In the genomic region with DNA sequence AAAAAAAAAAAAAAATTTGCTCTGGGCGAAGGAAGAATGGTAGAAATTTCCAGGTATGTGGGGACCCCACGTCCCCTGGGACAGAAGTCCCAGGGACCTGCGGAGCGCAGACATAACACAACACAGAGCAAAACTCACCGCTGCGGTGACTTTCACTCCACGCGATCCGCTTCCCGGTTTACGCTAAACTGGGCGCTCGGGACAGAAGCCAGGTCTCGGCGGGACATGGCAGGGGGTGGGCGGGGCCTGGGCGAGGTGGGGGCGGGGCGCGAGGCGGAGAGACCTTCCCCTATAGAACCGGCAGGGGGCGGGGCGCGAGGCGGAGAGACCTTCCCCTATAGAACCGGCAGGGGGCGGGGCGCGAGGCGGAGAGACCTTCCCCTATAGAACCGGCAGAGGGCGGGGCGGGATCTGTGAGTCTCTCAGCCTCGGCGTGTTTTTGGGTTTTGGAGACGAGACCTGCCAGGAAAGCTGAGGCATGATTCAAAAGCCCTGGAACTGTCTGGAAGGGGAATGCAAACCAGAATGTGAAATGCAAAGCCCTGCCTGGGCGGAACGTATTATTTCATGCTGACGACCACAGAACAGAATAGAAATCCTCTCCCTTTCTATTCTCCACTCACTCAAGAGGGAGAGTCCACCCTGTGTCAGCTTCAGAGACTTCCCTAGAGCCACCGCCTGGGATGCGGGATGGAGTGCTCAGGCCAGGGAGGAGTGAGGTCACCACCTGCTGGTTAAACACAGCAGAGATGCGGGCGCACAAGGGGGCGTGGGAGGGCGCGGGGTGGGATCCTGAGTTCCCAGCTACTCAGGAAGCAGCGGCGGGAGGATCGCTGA, we compare ENCODE assay signal across 8 cellular contexts. TPM values are rescaled to one million over a fixed set of nuclear protein-coding genes. Genes with fewer than 3 reads are reported as not detected.
DNase-seq lines count a peak whose midpoint lies in the region; ATAC-seq, FAIRE-seq and TF ChIP-seq lines count a peak whose summit lies in the region.

No MANE protein-coding gene starts in this region.

- H3K4me3 Mint-ChIP-seq in activated CD4-positive, alpha-beta T cell treated with anti-CD3 and anti-CD28 coated beads, Interleukin-2, amount 10 ng/mL, durations not matched to agents 7 days and 5 days: peak overlapping the region; percentile 73

- peaks cover 7% of the 10 kb centered on the region for H3K27me3 Mint-ChIP-seq in activated CD4-positive, alpha-beta T cell treated with anti-CD3 and anti-CD28 coated beads, Interleukin-2, amount 10 ng/mL, durations not matched to agents 7 days and 5 days

- TF ChIP-seq CTCF in D721Med (IDR thresholded peaks at IDR 0.05; ENCODE audit: insufficient read depth, missing control alignments): peak; percentile 34

- ATAC-seq in left lobe of liver (peak; percentile 85), HG03439 (IDR thresholded peaks at IDR 0.05; ENCODE audit: unreplicated experiment) (no peak), GM21526 (IDR thresholded peaks at IDR 0.05; ENCODE audit: low FRiP score, unreplicated experiment) (no peak)

- H3K4me1 Mint-ChIP-seq in activated CD4-positive, alpha-beta T cell treated with anti-CD3 and anti-CD28 coated beads, Interleukin-2, amount 10 ng/mL, durations not matched to agents 7 days and 5 days: peaks cover 10% of the 10 kb centered on the region

- POLR2A ChIA-PET in activated CD4-positive, alpha-beta T cell treated with anti-CD3 and anti-CD28 coated beads, Interleukin-2, amount 10 ng/mL, durations not matched to agents 7 days and 5 days (lab: Charles Lee): no interaction called here

- H3K27ac Mint-ChIP-seq in activated CD4-positive, alpha-beta T cell treated with anti-CD3 and anti-CD28 coated beads, Interleukin-2, amount 10 ng/mL, durations not matched to agents 7 days and 5 days: peak overlapping the region; percentile 41

- peaks cover 4% of the 10 kb centered on the region for H3K36me3 Mint-ChIP-seq in activated CD4-positive, alpha-beta T cell treated with anti-CD3 and anti-CD28 coated beads, Interleukin-2, amount 10 ng/mL, durations not matched to agents 7 days and 5 days (ENCODE audit: low read depth)

- H3K9me3 Mint-ChIP-seq in activated CD4-positive, alpha-beta T cell treated with anti-CD3 and anti-CD28 coated beads, Interleukin-2, amount 10 ng/mL, durations not matched to agents 7 days and 5 days: peaks cover 17% of the 10 kb centered on the region

- no peak for FAIRE-seq in D721Med (lab: Jason Lieb, UNC)

- CTCF ChIA-PET in activated CD4-positive, alpha-beta T cell treated with anti-CD3 and anti-CD28 coated beads, Interleukin-2, amount 10 ng/mL, durations not matched to agents 7 days and 5 days (lab: Charles Lee): interaction anchor here (0.6 to 1.2 kb wide), 8 partner anchors 14 to 337 kb away, joined by 3 read pairs; a partner anchor contains a TSS

- peak overlapping the region; percentile 8 for H3K27ac ChIP-seq in cingulate gyrus (ENCODE audit: low read depth, low read length)

- DNase-seq in D721Med (ENCODE audit: insufficient read length, low spot score) (peak; percentile 42), NCI-H146 (lab: John Stamatoyannopoulos, UW) (peak; percentile 72), left lobe of liver (ENCODE audit: low spot score) (peak; percentile 52)
- peak; percentile 76 for DNase-seq in activated CD4-positive, alpha-beta T cell treated with anti-CD3 and anti-CD28 coated beads, Interleukin-2, amount 10 ng/mL, durations not matched to agents 7 days and 5 days
- peak; percentile 53 to 57 for DNase-seq in stimulated activated CD4-positive, alpha-beta T cell treated with anti-CD3 and anti-CD28 coated beads, Interleukin-1b, Interleukin-23, amount 100 ng/mL, for 1 hour (ENCODE audit: low read depth in 2 of 2)

RNA-seq across cellular contexts. Expression of a gene that starts 20.2 kb away (rescaled TPM):
- total RNA-seq in activated CD4-positive, alpha-beta T cell treated with anti-CD3 and anti-CD28 coated beads, Interleukin-2, amount 10 ng/mL, durations not matched to agents 7 days and 5 days: not detected
- not detected for total RNA-seq in left lobe of liver

RNA-seq across cellular contexts. Expression of a gene that starts 30.9 kb away (rescaled TPM):
- total RNA-seq in activated CD4-positive, alpha-beta T cell treated with anti-CD3 and anti-CD28 coated beads, Interleukin-2, amount 10 ng/mL, durations not matched to agents 7 days and 5 days: 10 to 100 TPM; 14.0 to 14.5 TPM
- 0.75 TPM for total RNA-seq in left lobe of liver

RNA-seq across cellular contexts. Expression of a gene that starts 51.0 kb away (rescaled TPM):
- total RNA-seq in activated CD4-positive, alpha-beta T cell treated with anti-CD3 and anti-CD28 coated beads, Interleukin-2, amount 10 ng/mL, durations not matched to agents 7 days and 5 days: not detected
- total RNA-seq in left lobe of liver: not detected
